Comparison of ENCODE assay signal across 18 cellular contexts in genomic region chr4:147288512-147288911, GRCh38.
DNase-seq lines count a peak whose midpoint lies in the region; ATAC-seq and TF ChIP-seq lines count a peak whose summit lies in the region.
"Had no signal": no experiment of that assay in that cellular context is flagged by ENCODE, and none has a peak within 500 bp of the region (broad histone marks: within the 10 kb centered on the region; RNA-seq: fewer than 3 reads in every experiment).

No MANE protein-coding gene starts in this region.

- no peaks in the 10 kb centered on the region for H3K4me1 Mint-ChIP-seq in activated T-cell treated with anti-CD3 and anti-CD28 coated beads, Interleukin-2, amount 50 U/mL, for 24 hours (ENCODE audit: low read depth)
- H3K4me1 Mint-ChIP-seq: CD14-positive monocyte; CD4-positive, alpha-beta memory T cell; IgD-negative memory B cell had no signal

- ATAC-seq in sciatic nerve (peak; percentile 52), HG03196 (IDR thresholded peaks at IDR 0.05; ENCODE audit: unreplicated experiment) (no peak), GM21390 (IDR thresholded peaks at IDR 0.05; ENCODE audit: unreplicated experiment) (no peak)
- ATAC-seq: HCT116, HepG2 had no signal

- H3K4me3 ChIP-seq in KMS-11 (IDR thresholded peaks at IDR 0.05; ENCODE audit: insufficient read depth, low read depth, low read length) (no peak overlapping the region), fibroblast of the aortic adventitia (ENCODE audit: low read depth, low read length) (no peak overlapping the region)
- H3K4me3 ChIP-seq: BLaER1 had no signal

- H3K4me2 ChIP-seq in KMS-11 = peak overlapping the region; percentile 85; the same call in 1 of the 2 replicates
- H3K4me2 ChIP-seq: BLaER1 had no signal

- H3K27ac ChIP-seq in KMS-11 (no peak overlapping the region), epithelial cell of prostate (peak overlapping the region; percentile 19)
- H3K27ac ChIP-seq: BLaER1 had no signal

- intact Hi-C loops in sciatic nerve (cut with DNase I) = no loop called here

- no peaks in the 10 kb centered on the region for H3K27me3 ChIP-seq in KMS-11 (ENCODE audit: insufficient read depth, low read depth)
- H3K27me3 ChIP-seq: BLaER1 had no signal

- no peak overlapping the region for H3K4me3 Mint-ChIP-seq in activated T-cell treated with anti-CD3 and anti-CD28 coated beads, Interleukin-2, amount 50 U/mL, for 24 hours
- H3K4me3 Mint-ChIP-seq: CD14-positive monocyte; CD4-positive, alpha-beta memory T cell; HFFc6; IgD-negative memory B cell had no signal

- peaks cover 55% of the 10 kb centered on the region for H3K4me1 ChIP-seq in KMS-11 (ENCODE audit: low read depth, poor library complexity, severe bottlenecking)
- H3K4me1 ChIP-seq: BLaER1 had no signal

- H3K9ac ChIP-seq in KMS-11 = no peak overlapping the region
- H3K9ac ChIP-seq: BLaER1 had no signal

- H3K9me3 Mint-ChIP-seq in activated T-cell treated with anti-CD3 and anti-CD28 coated beads, Interleukin-2, amount 50 U/mL, for 24 hours = no peaks in the 10 kb centered on the region
- H3K9me3 Mint-ChIP-seq: HFFc6 had no signal

- TF ChIP-seq CTCF in KMS-11 (conservative IDR thresholded peaks at IDR 0.05; ENCODE audit: low read depth, low read length) (no peak), fibroblast of the aortic adventitia (IDR thresholded peaks at IDR 0.05; ENCODE audit: insufficient read depth, low read length) (no peak)

- H2AFZ ChIP-seq in KMS-11 (ENCODE audit: low read depth) = no peak overlapping the region

- H3K79me2 ChIP-seq in KMS-11 (ENCODE audit: insufficient read depth, low read depth) = no peaks in the 10 kb centered on the region

- no peaks in the 10 kb centered on the region for H3K36me3 ChIP-seq in KMS-11 (ENCODE audit: insufficient read depth)
- H3K36me3 ChIP-seq: BLaER1 had no signal

- no peaks in the 10 kb centered on the region for H4K20me1 ChIP-seq in KMS-11 (ENCODE audit: insufficient read depth)
- H4K20me1 ChIP-seq: BLaER1 had no signal

- DNase-seq in epithelial cell of prostate (ENCODE audit: low read depth, low spot score) (no peak), fibroblast of the aortic adventitia (ENCODE audit: low read depth) (peak; percentile 14), sciatic nerve (ENCODE audit: low spot score) (no peak), glomerular visceral epithelial cell (ENCODE audit: extremely low spot score) (no peak)
- no peak for DNase-seq in activated T-cell treated with anti-CD3 and anti-CD28 coated beads, Interleukin-2, amount 50 U/mL, for 24 hours
- DNase-seq: 8988T; CD4-positive, alpha-beta memory T cell; DMS79 treated with DMSO at 0.1 percent for 48 hours; GF-D8; HFFc6 had no signal

- H3K36me3 Mint-ChIP-seq in activated T-cell treated with anti-CD3 and anti-CD28 coated beads, Interleukin-2, amount 50 U/mL, for 24 hours (ENCODE audit: low read depth) = no peaks in the 10 kb centered on the region
- H3K36me3 Mint-ChIP-seq: CD14-positive monocyte; CD4-positive, alpha-beta memory T cell; IgD-negative memory B cell had no signal

- no peak overlapping the region for H3K27ac Mint-ChIP-seq in activated T-cell treated with anti-CD3 and anti-CD28 coated beads, Interleukin-2, amount 50 U/mL, for 24 hours
- H3K27ac Mint-ChIP-seq: CD14-positive monocyte; CD4-positive, alpha-beta memory T cell; HFFc6; IgD-negative memory B cell had no signal

- no peaks in the 10 kb centered on the region for H3K27me3 Mint-ChIP-seq in activated T-cell treated with anti-CD3 and anti-CD28 coated beads, Interleukin-2, amount 50 U/mL, for 24 hours
- H3K27me3 Mint-ChIP-seq: IgD-negative memory B cell had no signal
